Comparison of ENCODE assay signal across 18 cellular contexts in the genomic region with DNA sequence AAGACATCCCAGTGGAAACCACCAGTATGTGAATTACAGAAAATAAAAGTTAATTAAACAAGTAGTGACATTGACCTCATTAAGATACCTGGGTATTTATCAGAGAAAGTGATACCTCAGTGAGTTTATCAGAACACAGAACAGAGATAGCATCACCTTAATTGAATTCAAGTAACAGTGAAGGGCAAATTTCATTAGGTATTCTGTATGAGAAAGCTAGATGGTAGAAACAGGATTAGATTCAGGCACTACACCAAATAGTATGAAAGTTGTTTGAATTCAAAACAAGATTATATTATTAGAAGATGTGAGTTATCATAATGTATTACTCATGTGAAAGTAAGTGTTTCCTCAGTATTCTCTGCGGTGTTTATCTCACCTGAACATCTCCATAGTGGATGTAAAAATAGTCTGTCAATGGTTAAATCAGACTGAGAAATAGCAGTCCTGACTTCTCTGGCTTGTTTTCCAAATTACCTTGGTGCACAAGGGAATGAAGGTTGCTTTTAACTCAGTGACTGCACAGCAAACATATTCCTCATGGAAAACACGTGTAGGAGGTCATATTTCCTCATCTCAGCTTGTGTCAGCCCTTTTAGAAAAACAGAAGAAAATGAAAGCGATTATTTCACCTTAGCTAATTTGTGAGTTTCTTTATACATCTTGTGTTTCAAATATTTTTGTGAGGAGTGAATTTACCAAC.
"Had no signal": no experiment of that assay in that cellular context is flagged by ENCODE, and none has a peak within 500 bp of the region (broad histone marks: within the 10 kb centered on the region; RNA-seq: fewer than 3 reads in every experiment).

No MANE protein-coding gene starts in this region.

- H3K27ac Mint-ChIP-seq: activated CD4-positive, alpha-beta T cell treated with anti-CD3 and anti-CD28 coated beads for 36 hours; activated naive CD4-positive, alpha-beta T cell treated with anti-CD3 and anti-CD28 coated beads, Interleukin-2, amount 50 U/mL, for 24 hours; naive thymus-derived CD8-positive, alpha-beta T cell; WTC11 had no signal

- DNase-seq: activated CD4-positive, alpha-beta T cell treated with anti-CD3 and anti-CD28 coated beads for 36 hours; activated CD4-positive, alpha-beta T cell treated with anti-CD3 and anti-CD28 coated beads, Interleukin-2, amount 50 U/mL, for 48 hours; activated gamma-delta T cell; adrenal gland; cortex of kidney; mesenchymal stem cell; naive thymus-derived CD8-positive, alpha-beta T cell; nucleus accumbens; posterior cingulate gyrus; retina; stimulated activated CD4-positive, alpha-beta T cell treated with anti-CD3 and anti-CD28 coated beads, Interleukin-12 subunit alpha, Interleukin-12 subunit beta, amount 100 ng/mL, for 4 hours; stimulated activated CD4-positive, alpha-beta T cell treated with anti-CD3 and anti-CD28 coated beads, Interleukin-1b, Interleukin-23, amount 100 ng/mL, for 48 hours; stimulated activated CD8-positive, alpha-beta memory T cell treated with anti-CD3 and anti-CD28 coated beads, Interleukin-4, amount 100 ng/mL, for 48 hours; stimulated activated naive CD4-positive, alpha-beta T cell; upper lobe of right lung had no signal

- H3K4me3 ChIP-seq: adrenal gland, breast epithelium, upper lobe of right lung had no signal

- H3K9me3 ChIP-seq: adrenal gland, breast epithelium, upper lobe of right lung had no signal

- H3K27me3 Mint-ChIP-seq: activated CD4-positive, alpha-beta T cell treated with anti-CD3 and anti-CD28 coated beads for 36 hours; activated naive CD4-positive, alpha-beta T cell treated with anti-CD3 and anti-CD28 coated beads, Interleukin-2, amount 50 U/mL, for 24 hours; naive thymus-derived CD8-positive, alpha-beta T cell had no signal

- H3K4me1 Mint-ChIP-seq: activated CD4-positive, alpha-beta T cell treated with anti-CD3 and anti-CD28 coated beads for 36 hours; activated naive CD4-positive, alpha-beta T cell treated with anti-CD3 and anti-CD28 coated beads, Interleukin-2, amount 50 U/mL, for 24 hours; naive thymus-derived CD8-positive, alpha-beta T cell had no signal

- H3K36me3 ChIP-seq: adrenal gland, breast epithelium, upper lobe of right lung had no signal

- H3K27ac ChIP-seq: adrenal gland, upper lobe of right lung had no signal

- H3K4me1 ChIP-seq: adrenal gland, breast epithelium, upper lobe of right lung had no signal

- H3K36me3 Mint-ChIP-seq: activated naive CD4-positive, alpha-beta T cell treated with anti-CD3 and anti-CD28 coated beads, Interleukin-2, amount 50 U/mL, for 24 hours; naive thymus-derived CD8-positive, alpha-beta T cell had no signal

- H3K4me3 Mint-ChIP-seq: activated CD4-positive, alpha-beta T cell treated with anti-CD3 and anti-CD28 coated beads for 36 hours; activated naive CD4-positive, alpha-beta T cell treated with anti-CD3 and anti-CD28 coated beads, Interleukin-2, amount 50 U/mL, for 24 hours; naive thymus-derived CD8-positive, alpha-beta T cell; WTC11 had no signal

- H3K27me3 ChIP-seq: adrenal gland, breast epithelium, upper lobe of right lung had no signal
